17 cellular contexts compared by ENCODE assay signal in genomic region chr1:4298333-4298732, GRCh38.
DNase-seq lines count a peak whose midpoint lies in the region; ATAC-seq and TF ChIP-seq lines count a peak whose summit lies in the region.
"Had no signal": no experiment of that assay in that cellular context is flagged by ENCODE, and none has a peak within 500 bp of the region (broad histone marks: within the 10 kb centered on the region; RNA-seq: fewer than 3 reads in every experiment).

No MANE protein-coding gene starts in this region.

- no peaks in the 10 kb centered on the region for H3K27me3 ChIP-seq in right cardiac atrium (ENCODE audit: control insufficient read depth, insufficient read depth)
- no peaks in the 10 kb centered on the region for H3K27me3 ChIP-seq in neuronal stem cell (ENCODE audit: control insufficient read depth in 3 of 3, insufficient read depth in 3 of 3, low read depth in 1 of 3, low read length in 3 of 3)
- H3K27me3 ChIP-seq in aorta (ENCODE audit: control insufficient read depth in 1 of 2, insufficient read depth in 2 of 2, low read length in 1 of 2) = no peaks in the 10 kb centered on the region
- no peaks in the 10 kb centered on the region for H3K27me3 ChIP-seq in upper lobe of left lung

- no peak for TF ChIP-seq CTCF in VCaP (conservative IDR thresholded peaks at IDR 0.05)
- TF ChIP-seq CTCF in upper lobe of left lung (IDR thresholded peaks at IDR 0.05) = no peak

- H2BK12ac ChIP-seq in neuronal stem cell (ENCODE audit: low read length) = no peak overlapping the region

- 39% methylated on average over 5 of the region's 5 CpGs for WGBS in right cardiac atrium
- no CpG with 5 or more reads among the region's 5 CpGs for WGBS in neuronal stem cell (ENCODE audit: extremely low coverage in 2 of 2, insufficient read length in 2 of 2, insufficient replicate concordance in 1 of 2), 2 donors
- WGBS in aorta, 2 donors = 52 to 54% methylated on average over 5 of the region's 5 CpGs
- WGBS in upper lobe of left lung, 2 donors = 49 to 71% methylated on average over 3 to 5 of the region's 5 CpGs

- TF ChIP-seq POLR2A in upper lobe of left lung (IDR thresholded peaks at IDR 0.05) = no peak

- H4K91ac ChIP-seq in neuronal stem cell (ENCODE audit: low read depth, low read length, poor library complexity) = no peak overlapping the region

- H3K36me3 ChIP-seq in neuronal stem cell (replicated peaks in 1 of 2; ENCODE audit: control insufficient read depth in 2 of 2, insufficient read depth in 2 of 2, low read length in 2 of 2) (no peaks in the 10 kb centered on the region), aorta (ENCODE audit: control insufficient read depth in 1 of 2, insufficient read depth in 2 of 2, low read length in 1 of 2) (no peaks in the 10 kb centered on the region), upper lobe of left lung (no peaks in the 10 kb centered on the region)

- no peak for DNase-seq in right cardiac atrium
- no peak for DNase-seq in cardiac septum (ENCODE audit: low spot score)
- peak; percentile 33 for DNase-seq in islet precursor cell
- DNase-seq in neuronal stem cell (ENCODE audit: low spot score) = no peak
- DNase-seq in aorta = no peak
- no peak for DNase-seq in NCI-H1092 (lab: John Stamatoyannopoulos, UW)
- no peak for DNase-seq in upper lobe of left lung
- DNase-seq: C1 segment of cervical spinal cord; Calu3; CD4-positive, alpha-beta memory T cell; COR-L47; DMS53; DND-41; H9 had no signal

- peak overlapping the region; percentile 60 for H3K9ac ChIP-seq in neuronal stem cell (ENCODE audit: low read depth, low read length, poor library complexity)

- H3K4ac ChIP-seq in neuronal stem cell (ENCODE audit: low read length) = no peak overlapping the region

- H2BK15ac ChIP-seq in neuronal stem cell (ENCODE audit: low read length) = peak overlapping the region; percentile 49

- peak overlapping the region; percentile 0 for H3K18ac ChIP-seq in neuronal stem cell (ENCODE audit: low read length)

- no peak overlapping the region for H3K23ac ChIP-seq in neuronal stem cell (ENCODE audit: low read depth, low read length, poor library complexity)

- no peak overlapping the region for H4K8ac ChIP-seq in neuronal stem cell (ENCODE audit: low read depth, low read length)

- peak overlapping the region; percentile 77 for H2AK5ac ChIP-seq in neuronal stem cell (ENCODE audit: low read depth, low read length)

- peak; percentile 23 to 68 for ATAC-seq in right cardiac atrium
- ATAC-seq in aorta (ENCODE audit: low FRiP score) = no peak
- ATAC-seq in upper lobe of left lung (ENCODE audit: low FRiP score in 2 of 2) = no peak
- ATAC-seq: GM23338, HCT116 had no signal

- H3K27ac ChIP-seq in right cardiac atrium (ENCODE audit: low read length) (no peak overlapping the region), VCaP (peak overlapping the region; percentile 31; the same call in 1 of the 2 replicates), neuronal stem cell (replicated peaks; ENCODE audit: low read length) (no peak overlapping the region), aorta (ENCODE audit: low read depth in 1 of 2, low read length in 2 of 2) (no peak overlapping the region), upper lobe of left lung (no peak overlapping the region)

- H3K79me1 ChIP-seq in neuronal stem cell (ENCODE audit: low read depth, low read length) = no peaks in the 10 kb centered on the region

- no peak for TF ChIP-seq EP300 in upper lobe of left lung (IDR thresholded peaks at IDR 0.05)

- no peak overlapping the region for H2BK120ac ChIP-seq in neuronal stem cell (ENCODE audit: low read depth, low read length)

- no peak overlapping the region for H3K14ac ChIP-seq in neuronal stem cell (ENCODE audit: low read length)

- H3K9me3 ChIP-seq in right cardiac atrium (ENCODE audit: control insufficient read depth, low read length) (no peaks in the 10 kb centered on the region), neuronal stem cell (replicated peaks in 1 of 2; ENCODE audit: control insufficient read depth in 2 of 2, insufficient read depth in 1 of 2, low read depth in 1 of 2, low read length in 2 of 2) (peaks cover 0 to 5% of the 10 kb centered on the region in 2 donors), aorta (ENCODE audit: control insufficient read depth, low read length) (peaks cover 2% of the 10 kb centered on the region), upper lobe of left lung (no peaks in the 10 kb centered on the region)

- H3K4me1 ChIP-seq in right cardiac atrium (ENCODE audit: control insufficient read depth, insufficient read depth, low read length) (no peaks in the 10 kb centered on the region), neuronal stem cell (ENCODE audit: control insufficient read depth in 2 of 2, insufficient read depth in 1 of 2, low read depth in 1 of 2, low read length in 2 of 2) (peaks cover 0 to 5% of the 10 kb centered on the region in 2 donors), aorta (ENCODE audit: control insufficient read depth in 1 of 2, insufficient read depth in 2 of 2, low read length in 2 of 2) (no peaks in the 10 kb centered on the region), upper lobe of left lung (no peaks in the 10 kb centered on the region)

- H3K4me2 ChIP-seq in neuronal stem cell (ENCODE audit: insufficient read depth, low read length, poor library complexity, severe bottlenecking) = no peak overlapping the region
- H3K4me2 ChIP-seq: GM23338 had no signal

- H3K4me3 ChIP-seq in right cardiac atrium (ENCODE audit: low read length) = no peak overlapping the region
- H3K4me3 ChIP-seq in neuronal stem cell (ENCODE audit: low read length in 2 of 2) = peak overlapping the region in 1 of 2 donors; percentile 3
- H3K4me3 ChIP-seq in aorta (ENCODE audit: low read length in 2 of 2) = no peak overlapping the region
- H3K4me3 ChIP-seq in upper lobe of left lung = no peak overlapping the region
- H3K4me3 ChIP-seq: GM23338 had no signal

- intact Hi-C loops in right cardiac atrium (cut with DNase I) = no loop called here
- intact Hi-C loops in cardiac septum (cut with DNase I) = no loop called here
- intact Hi-C loops in aorta (cut with DNase I) = no loop called here

- no peak overlapping the region for H2BK5ac ChIP-seq in neuronal stem cell (ENCODE audit: low read length)

- no peak overlapping the region for H2AFZ ChIP-seq in neuronal stem cell (ENCODE audit: low read length)
- H2AFZ ChIP-seq: GM23338 had no signal

Comparison
In these comparisons a context has a peak if more than half of its experiments do, and no peak if none do; other contexts are left out.
1. ATAC-seq: peak in right cardiac atrium (2 of 2); none in aorta (single experiment) and upper lobe of left lung (0 of 2).